ENCODE assay signal across 1 cellular context in the genomic region with DNA sequence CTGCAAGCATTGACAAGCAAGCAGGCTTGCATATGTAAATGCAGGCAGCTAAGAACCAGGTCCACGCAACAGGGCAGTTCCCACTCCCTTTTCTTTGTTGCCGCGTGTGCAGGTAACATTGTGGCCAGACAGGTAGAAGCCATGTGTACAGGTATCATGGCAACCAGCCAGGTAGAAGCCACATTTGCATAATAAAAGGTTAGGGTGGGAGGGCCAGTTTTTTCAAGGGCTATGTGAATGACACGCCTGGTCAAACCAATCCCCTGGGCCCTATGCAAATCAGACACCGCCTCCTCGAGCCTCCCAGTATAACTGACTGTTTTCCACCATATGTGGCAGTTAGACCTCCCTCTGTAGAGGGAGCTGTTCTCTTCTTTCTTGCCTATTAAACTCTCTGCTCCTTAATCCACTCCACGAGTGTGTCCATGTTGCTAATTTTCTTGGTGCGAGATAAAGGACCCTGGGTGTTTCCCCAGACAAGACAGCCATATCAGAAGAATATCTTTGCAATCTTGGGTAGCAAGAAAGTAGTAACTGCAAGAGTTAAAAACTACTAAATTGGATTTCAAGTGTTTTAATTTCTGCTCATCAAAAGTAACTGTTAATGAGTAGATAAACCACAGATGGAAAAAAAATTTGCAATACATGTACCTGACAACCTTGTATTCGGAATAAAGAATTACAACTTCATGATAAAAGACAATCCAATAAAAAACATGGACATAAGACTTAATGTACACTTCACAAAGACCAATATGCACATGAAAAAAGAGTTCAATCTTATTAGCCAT.
A peak's percentile ranks its signal among the peaks of the same experiment; 100 is the strongest.
TF ChIP-seq lines count a peak whose summit lies in the region.

No MANE protein-coding gene starts in this region.

TF ChIP-seq in GM12878, 131 proteins besides CTCF, POLR2A, EP300 and RAD21 (continued from another document):
- TF ChIP-seq, protein P1, sequence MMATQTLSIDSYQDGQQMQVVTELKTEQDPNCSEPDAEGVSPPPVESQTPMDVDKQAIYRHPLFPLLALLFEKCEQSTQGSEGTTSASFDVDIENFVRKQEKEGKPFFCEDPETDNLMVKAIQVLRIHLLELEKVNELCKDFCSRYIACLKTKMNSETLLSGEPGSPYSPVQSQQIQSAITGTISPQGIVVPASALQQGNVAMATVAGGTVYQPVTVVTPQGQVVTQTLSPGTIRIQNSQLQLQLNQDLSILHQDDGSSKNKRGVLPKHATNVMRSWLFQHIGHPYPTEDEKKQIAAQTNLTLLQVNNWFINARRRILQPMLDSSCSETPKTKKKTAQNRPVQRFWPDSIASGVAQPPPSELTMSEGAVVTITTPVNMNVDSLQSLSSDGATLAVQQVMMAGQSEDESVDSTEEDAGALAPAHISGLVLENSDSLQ (IDR thresholded peaks at IDR 0.05), result peak; percentile 70
